ENCODE assay signal across 13 cellular contexts in genomic region chr6:165231177-165231576, GRCh38.
DNase-seq lines count a peak whose midpoint lies in the region; ATAC-seq and TF ChIP-seq lines count a peak whose summit lies in the region.
"Had no signal": no experiment of that assay in that cellular context is flagged by ENCODE, and none has a peak within 500 bp of the region (broad histone marks: within the 10 kb centered on the region; RNA-seq: fewer than 3 reads in every experiment).

No MANE protein-coding gene starts in this region.

- intact Hi-C loops in upper lobe of right lung (cut with DNase I): no loop called here

- no peak overlapping the region for H2BK15ac ChIP-seq in mesenchymal stem cell (ENCODE audit: low read depth, poor library complexity, severe bottlenecking)

- no peak overlapping the region for H4K8ac ChIP-seq in mesenchymal stem cell (ENCODE audit: low read length)

- no peak for TF ChIP-seq CTCF in upper lobe of right lung (IDR thresholded peaks at IDR 0.05)

- H3K4me1 ChIP-seq in GM23248 (ENCODE audit: insufficient read depth) (peaks cover 36% of the 10 kb centered on the region), SJSA1 (replicated peaks) (peaks cover 27% of the 10 kb centered on the region), mesenchymal stem cell (ENCODE audit: control insufficient read depth, insufficient read depth, low read depth, low read length) (no peaks in the 10 kb centered on the region), skeletal muscle satellite cell (ENCODE audit: control insufficient read depth, insufficient read depth, low read length) (peaks cover 26% of the 10 kb centered on the region), upper lobe of right lung (no peaks in the 10 kb centered on the region)
- H3K4me1 ChIP-seq: Peyer's patch had no signal

- no peaks in the 10 kb centered on the region for H3K9me3 ChIP-seq in GM23248 (ENCODE audit: low read depth)
- peaks cover 8% of the 10 kb centered on the region for H3K9me3 ChIP-seq in SJSA1 (replicated peaks)
- H3K9me3 ChIP-seq in mesenchymal stem cell (ENCODE audit: control insufficient read depth, low read length): peaks cover 4% of the 10 kb centered on the region
- no peaks in the 10 kb centered on the region for H3K9me3 ChIP-seq in skeletal muscle satellite cell (replicated peaks; ENCODE audit: low read length)
- peaks cover 8% of the 10 kb centered on the region for H3K9me3 ChIP-seq in upper lobe of right lung
- H3K9me3 ChIP-seq: Peyer's patch had no signal

- no peak overlapping the region for H3K23ac ChIP-seq in mesenchymal stem cell (ENCODE audit: low read length in 2 of 2)

- no peaks in the 10 kb centered on the region for H3K9me2 ChIP-seq in GM23248 (ENCODE audit: insufficient read depth)

- H2AK5ac ChIP-seq in mesenchymal stem cell (ENCODE audit: low read length, severe bottlenecking): no peak overlapping the region

- peak overlapping the region; percentile 58; the same call in 1 of the 2 replicates for H2AFZ ChIP-seq in GM23248
- H2AFZ ChIP-seq in mesenchymal stem cell (ENCODE audit: low read depth, low read length): no peak overlapping the region

- H4K20me1 ChIP-seq in GM23248 (ENCODE audit: insufficient read depth): no peaks in the 10 kb centered on the region

- H3K14ac ChIP-seq in mesenchymal stem cell (ENCODE audit: low read length in 2 of 2): no peak overlapping the region

- H2BK12ac ChIP-seq in mesenchymal stem cell (ENCODE audit: low read length in 2 of 2): no peak overlapping the region

- H3K4me3 ChIP-seq in GM23248 (no peak overlapping the region), SJSA1 (no peak overlapping the region), mesenchymal stem cell (ENCODE audit: insufficient read depth in 1 of 2, low read depth in 1 of 2, low read length in 2 of 2) (no peak overlapping the region), skeletal muscle satellite cell (ENCODE audit: low read length) (no peak overlapping the region), upper lobe of right lung (no peak overlapping the region)
- H3K4me3 ChIP-seq: Peyer's patch, SK-N-MC had no signal

- H3K36me3 ChIP-seq in GM23248 (ENCODE audit: low read depth) (no peaks in the 10 kb centered on the region), SJSA1 (no peaks in the 10 kb centered on the region), mesenchymal stem cell (ENCODE audit: control insufficient read depth in 1 of 2, insufficient read depth in 2 of 2, low read depth in 1 of 2, low read length in 2 of 2) (no peaks in the 10 kb centered on the region), skeletal muscle satellite cell (ENCODE audit: insufficient read depth, low read length) (no peaks in the 10 kb centered on the region), upper lobe of right lung (no peaks in the 10 kb centered on the region)
- H3K36me3 ChIP-seq: Peyer's patch had no signal

- H3K4ac ChIP-seq in mesenchymal stem cell (ENCODE audit: low read depth in 1 of 2, low read length in 2 of 2): no peak overlapping the region

- H3K4me2 ChIP-seq in GM23248 (ENCODE audit: unreplicated experiment) (peak overlapping the region; percentile 53), mesenchymal stem cell (ENCODE audit: low read length, poor library complexity, severe bottlenecking) (no peak overlapping the region), skeletal muscle satellite cell (ENCODE audit: low read length) (no peak overlapping the region)

- DNase-seq in GM23248 (no peak), SJSA1 (ENCODE audit: low read depth in 1 of 2, low spot score in 2 of 2) (no peak), mesenchymal stem cell (no peak), kidney glomerular epithelial cell (lab: John Stamatoyannopoulos, UW) (no peak), upper lobe of right lung (no peak)
- DNase-seq: CD8-positive, alpha-beta memory T cell; IMR-90; NCI-H1048; NCI-H1436; Peyer's patch had no signal

- peak overlapping the region; percentile 50; the same call in 1 of the 2 replicates for H3K9ac ChIP-seq in GM23248
- H3K9ac ChIP-seq in mesenchymal stem cell (ENCODE audit: low read length): peak overlapping the region; percentile 76
- peak overlapping the region; percentile 43 for H3K9ac ChIP-seq in skeletal muscle satellite cell (ENCODE audit: low read depth, low read length)

- H3K18ac ChIP-seq in mesenchymal stem cell (ENCODE audit: low read depth in 1 of 2, low read length in 2 of 2): no peak overlapping the region

- 63 to 68% methylated on average over 3 of the region's 3 CpGs for WGBS in GM23248 (ENCODE audit: low coverage in 1 of 2, low lambda C conversion rate in 2 of 2, missing lambda C conversion rate in 2 of 2), 2 experiments
- WGBS in mesenchymal stem cell: 90% methylated on average over 2 of the region's 3 CpGs

- H3F3A ChIP-seq in GM23248 (ENCODE audit: insufficient read depth): peaks cover 32% of the 10 kb centered on the region

- no peaks in the 10 kb centered on the region for H3K79me2 ChIP-seq in GM23248 (ENCODE audit: insufficient read depth)

- in situ Hi-C loops in GM23248 (cut with MboI): loop anchor here (5.0 to 25.0 kb wide), 3 partner anchors 179 to 1669 kb away; no protein-coding TSS in a partner anchor

- H3K27ac ChIP-seq in GM23248 (peak overlapping the region; percentile 61), SJSA1 (peak overlapping the region; percentile 88), mesenchymal stem cell (ENCODE audit: low read length, poor library complexity, severe bottlenecking) (no peak overlapping the region), upper lobe of right lung (no peak overlapping the region)
- H3K27ac ChIP-seq: Peyer's patch, SK-N-MC had no signal

- no peak overlapping the region for H2BK120ac ChIP-seq in mesenchymal stem cell (ENCODE audit: low read depth, low read length)

- H3K27me3 ChIP-seq in GM23248 (replicated peaks; ENCODE audit: insufficient read depth) (no peaks in the 10 kb centered on the region), SJSA1 (replicated peaks) (no peaks in the 10 kb centered on the region), mesenchymal stem cell (ENCODE audit: control insufficient read depth in 1 of 2, insufficient read depth in 1 of 2, low read length in 2 of 2) (no peaks in the 10 kb centered on the region), skeletal muscle satellite cell (ENCODE audit: control insufficient read depth, insufficient read depth, low read length) (no peaks in the 10 kb centered on the region), upper lobe of right lung (no peaks in the 10 kb centered on the region)
- H3K27me3 ChIP-seq: Peyer's patch had no signal

- H4K91ac ChIP-seq in mesenchymal stem cell (ENCODE audit: low read length): no peak overlapping the region

- H2BK5ac ChIP-seq in mesenchymal stem cell (ENCODE audit: low read depth, low read length, poor library complexity, severe bottlenecking): no peak overlapping the region

- no peak for ATAC-seq in upper lobe of right lung
- ATAC-seq in GM19023 (IDR thresholded peaks at IDR 0.05; ENCODE audit: unreplicated experiment): no peak

- H3K79me1 ChIP-seq in mesenchymal stem cell (replicated peaks; ENCODE audit: low read length, poor library complexity, severe bottlenecking): no peaks in the 10 kb centered on the region

Comparison
In these comparisons a context has a peak if more than half of its experiments do, and no peak if none do; other contexts are left out.
1. H3K27ac ChIP-seq: peak in GM23248 (single experiment) and SJSA1 (single experiment); none in mesenchymal stem cell (single experiment) and upper lobe of right lung (single experiment).
2. Peak in every context shown above with its lines, with median percentiles within 50 percentile points of each other: H3K9ac ChIP-seq.